Comparison of ENCODE assay signal across 8 cellular contexts in the genomic region with DNA sequence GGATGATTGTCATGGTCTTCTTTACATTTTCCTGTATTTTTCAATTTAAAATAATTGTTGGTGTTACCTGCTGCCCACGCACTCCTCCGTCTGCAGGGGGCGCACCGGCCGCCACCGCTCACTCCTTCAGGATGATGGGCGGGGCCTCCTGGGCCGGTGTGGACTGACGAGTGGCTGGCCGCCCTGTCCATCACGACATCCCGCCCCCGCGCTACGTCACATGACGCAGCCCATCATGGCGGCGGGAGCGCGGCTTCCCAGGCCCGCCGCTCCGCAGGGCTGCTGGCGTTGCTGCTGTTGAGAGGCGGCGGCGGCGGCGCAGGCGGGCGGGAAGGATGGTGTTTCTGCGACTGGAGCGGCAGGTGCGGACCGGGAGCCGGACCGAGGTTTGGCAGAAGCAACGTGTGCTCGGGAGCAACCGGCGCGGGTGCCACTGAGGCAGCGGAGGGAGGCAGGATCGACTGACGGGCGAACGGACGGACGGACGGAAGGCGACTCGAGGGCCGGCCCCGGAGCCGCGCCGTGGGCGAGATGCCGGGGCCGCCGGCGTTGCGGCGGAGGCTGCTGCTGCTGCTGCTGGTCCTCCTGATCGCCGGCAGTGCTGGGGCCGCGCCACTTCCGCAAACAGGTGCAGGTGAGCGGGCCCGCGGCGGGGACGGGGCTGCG.
DNase-seq lines count a peak whose midpoint lies in the region; ATAC-seq and TF ChIP-seq lines count a peak whose summit lies in the region.

LMTK2 (plus strand) TSS at position 216 of the 666 bp plus-strand sequence; CDS start at position 532, 316 bp downstream.

- DNase-seq in CMK (ENCODE audit: low read depth): peak; percentile 72
- DNase-seq in HL-60 (ENCODE audit: low read depth in 1 of 2, low spot score in 1 of 2): peak; percentile 78 to 91
- peak; percentile 65 for DNase-seq in NK-92 (lab: John Stamatoyannopoulos, UW; ENCODE audit: unreplicated experiment)
- peak; percentile 86 to 97 for DNase-seq in activated CD8-positive, alpha-beta memory T cell treated with anti-CD3 and anti-CD28 coated beads for 1 hour (ENCODE audit: extremely low read depth in 1 of 2, low read depth in 1 of 2)
- peak; percentile 95 for DNase-seq in effector CD8-positive, alpha-beta T cell (lab: John Stamatoyannopoulos, UW)
- DNase-seq in medulla oblongata (ENCODE audit: extremely low spot score): peak; percentile 95
- peak; percentile 94 for DNase-seq in stimulated activated CD8-positive, alpha-beta memory T cell treated with anti-CD3 and anti-CD28 coated beads, Interleukin-12 subunit alpha, Interleukin-12 subunit beta, amount 100 ng/mL, for 1 hour (ENCODE audit: low read depth)

- ATAC-seq in GM19455 (IDR thresholded peaks at IDR 0.05; ENCODE audit: unreplicated experiment): peak; percentile 100

- H3K4me3 ChIP-seq in HL-60 (replicated peaks; ENCODE audit: insufficient read depth, low read length): peak within 1 kb of the TSS; percentile 99

- TF ChIP-seq CTCF in HL-60 (IDR thresholded peaks at IDR 0.05; ENCODE audit: insufficient read depth, low read length): peak; percentile 65

- peak within 1 kb of the TSS; percentile 60 for H3K27ac ChIP-seq in HL-60 (replicated peaks)

- no peaks in the 10 kb centered on the region for H3K27me3 ChIP-seq in HL-60 (ENCODE audit: insufficient read depth, poor library complexity, severe bottlenecking)

Comparison
In these comparisons a context has a peak if more than half of its experiments do, and no peak if none do; other contexts are left out.
1. Peak in every context shown above with its lines: DNase-seq, ATAC-seq, H3K4me3 ChIP-seq and H3K27ac ChIP-seq.